Comparison of ENCODE assay signal across 25 cellular contexts in genomic region chr1:113531321-113531720, GRCh38.
DNase-seq lines count a peak whose midpoint lies in the region; ATAC-seq, FAIRE-seq and TF ChIP-seq lines count a peak whose summit lies in the region.
"Had no signal": no experiment of that assay in that cellular context is flagged by ENCODE, and none has a peak within 500 bp of the region (broad histone marks: within the 10 kb centered on the region; RNA-seq: fewer than 3 reads in every experiment).

No MANE protein-coding gene starts in this region.

- H3K9me2 ChIP-seq in GM23248 (ENCODE audit: insufficient read depth), result no peaks in the 10 kb centered on the region

- H3K36me3 ChIP-seq in GM23248 (ENCODE audit: low read depth), result no peaks in the 10 kb centered on the region
- no peaks in the 10 kb centered on the region for H3K36me3 ChIP-seq in mucosa of descending colon (ENCODE audit: low read depth)
- no peaks in the 10 kb centered on the region for H3K36me3 ChIP-seq in ascending aorta
- no peaks in the 10 kb centered on the region for H3K36me3 ChIP-seq in adrenal gland (replicated peaks in 1 of 2)
- H3K36me3 ChIP-seq: BE2C had no signal

- no peak overlapping the region for H3K9ac ChIP-seq in GM23248

- no peak overlapping the region for H2AFZ ChIP-seq in GM23248
- H2AFZ ChIP-seq: GM23338 had no signal

- peak; percentile 18 for FAIRE-seq in endometrium (lab: Jason Lieb, UNC)
- FAIRE-seq: A549 had no signal

- peaks cover 30% of the 10 kb centered on the region for H3F3A ChIP-seq in GM23248 (ENCODE audit: insufficient read depth)

- peaks cover 43% of the 10 kb centered on the region for H3K4me1 ChIP-seq in GM23248 (ENCODE audit: insufficient read depth)
- H3K4me1 ChIP-seq in mucosa of descending colon (ENCODE audit: low read depth), result peaks cover 10% of the 10 kb centered on the region
- H3K4me1 ChIP-seq in ascending aorta, result no peaks in the 10 kb centered on the region
- H3K4me1 ChIP-seq in adrenal gland (replicated peaks in 1 of 2), result no peaks in the 10 kb centered on the region

- 38 to 58% methylated on average over 3 of the region's 3 CpGs for WGBS in GM23248 (ENCODE audit: low coverage in 1 of 2, low lambda C conversion rate in 2 of 2, missing lambda C conversion rate in 2 of 2), 2 experiments
- 90 to 94% (median 92%) methylated on average over 3 of the region's 3 CpGs for WGBS in adrenal gland, 4 donors

- H3K27ac ChIP-seq in GM23248 (no peak overlapping the region), ascending aorta (no peak overlapping the region), adrenal gland (no peak overlapping the region)
- H3K27ac ChIP-seq: A549 had no signal

- TF ChIP-seq CTCF in mucosa of descending colon (IDR thresholded peaks at IDR 0.05) (no peak), ascending aorta (IDR thresholded peaks at IDR 0.05) (no peak), adrenal gland (IDR thresholded peaks at IDR 0.05) (no peak)

- ATAC-seq in mucosa of descending colon, result peak; percentile 17
- ATAC-seq: A549, GM23338 had no signal

- H3K4me2 ChIP-seq in GM23248 (ENCODE audit: unreplicated experiment), result peak overlapping the region; percentile 12
- H3K4me2 ChIP-seq: A549, GM23338 had no signal

- in situ Hi-C loops in GM23248 (cut with MboI), result no loop called here

- H3K27me3 ChIP-seq in GM23248 (replicated peaks; ENCODE audit: insufficient read depth), result no peaks in the 10 kb centered on the region
- H3K27me3 ChIP-seq in ascending aorta, result no peaks in the 10 kb centered on the region
- no peaks in the 10 kb centered on the region for H3K27me3 ChIP-seq in adrenal gland
- H3K27me3 ChIP-seq: BE2C had no signal

- no peak overlapping the region for H3K4me3 ChIP-seq in GM23248
- H3K4me3 ChIP-seq in mucosa of descending colon, result no peak overlapping the region
- H3K4me3 ChIP-seq in ascending aorta, result no peak overlapping the region
- no peak overlapping the region for H3K4me3 ChIP-seq in adrenal gland
- H3K4me3 ChIP-seq: A549, GM23338 had no signal

- no peak for TF ChIP-seq POLR2A in adrenal gland (IDR thresholded peaks at IDR 0.05)

- peak; percentile 30 for DNase-seq in AG20443 (ENCODE audit: low spot score)
- DNase-seq in GM23248, result peak; percentile 40
- DNase-seq in mucosa of descending colon, result no peak
- no peak for DNase-seq in middle frontal gyrus (ENCODE audit: extremely low spot score, low spot score)
- no peak for DNase-seq in ascending aorta (ENCODE audit: low spot score in 2 of 2)
- DNase-seq in adrenal gland, result no peak
- DNase-seq: BE2C; CD8-positive, alpha-beta memory T cell; DMS 273 treated with DMSO at 0.1 percent for 48 hours; DMS79; GF-D8; H9; HFFc6; NCI-H1048; NCI-H1417; NCI-H1694; NCI-H2029 treated with DMSO at 0.1 percent for 48 hours; NCI-H2227 treated with DMSO at 0.1 percent for 48 hours; NCI-H526 treated with DMSO at 0.1 percent for 48 hours; Right ventricle myocardium superior; RPMI8226; SW 1271 had no signal

- intact Hi-C loops in mucosa of descending colon (cut with DNase I, micrococcal nuclease) (no loop called here), ascending aorta (cut with DNase I) (no loop called here), adrenal gland (cut with DNase I) (no loop called here)

- H3K9me3 ChIP-seq in GM23248 (ENCODE audit: low read depth) (no peaks in the 10 kb centered on the region), mucosa of descending colon (peaks cover 7% of the 10 kb centered on the region), ascending aorta (peaks cover 0 to 16% of the 10 kb centered on the region in 2 donors), adrenal gland (replicated peaks in 1 of 3) (no peaks in the 10 kb centered on the region)
- H3K9me3 ChIP-seq: BE2C had no signal

- H4K20me1 ChIP-seq in GM23248 (ENCODE audit: insufficient read depth), result no peaks in the 10 kb centered on the region

- H3K79me2 ChIP-seq in GM23248 (ENCODE audit: insufficient read depth), result peaks cover 53% of the 10 kb centered on the region

Comparison
In these comparisons a context has a peak if more than half of its experiments do, and no peak if none do; other contexts are left out.
1. DNase-seq: peak in AG20443 (single experiment) and GM23248 (single experiment); none in mucosa of descending colon (0 of 3), middle frontal gyrus (single experiment), ascending aorta (0 of 2) and adrenal gland (0 of 7).